34 cellular contexts compared by ENCODE assay signal in the genomic region with DNA sequence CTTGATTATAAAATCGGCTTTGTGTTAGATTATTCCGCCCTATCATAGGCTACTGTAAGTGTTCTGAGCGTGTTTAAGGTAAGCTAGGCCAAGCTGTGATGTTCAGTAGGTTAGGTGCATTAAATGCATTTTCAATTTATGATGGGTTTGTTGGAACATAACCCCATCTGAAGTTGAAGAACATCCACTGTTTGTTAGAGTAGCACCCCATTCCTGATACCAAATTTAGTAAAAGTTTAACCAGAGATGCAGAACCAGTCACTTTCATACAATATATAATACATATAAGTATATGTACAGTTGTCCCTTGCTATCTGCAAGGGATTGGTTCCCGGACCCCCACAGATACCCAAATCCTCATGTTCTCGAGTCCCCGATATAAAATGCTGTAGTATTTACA. TPM values are rescaled to one million over a fixed set of nuclear protein-coding genes. Genes with fewer than 3 reads are reported as not detected.
"Had no signal": no experiment of that assay in that cellular context is flagged by ENCODE, and none has a peak within 500 bp of the region (broad histone marks: within the 10 kb centered on the region; RNA-seq: fewer than 3 reads in every experiment).

No MANE protein-coding gene starts in this region.

- DNase-seq: activated CD4-positive, alpha-beta T cell treated with anti-CD3 and anti-CD28 coated beads for 1 hour; activated CD4-positive, alpha-beta T cell treated with anti-CD3 and anti-CD28 coated beads for 48 hours; activated CD4-positive, alpha-beta T cell treated with anti-CD3 and anti-CD28 coated beads, Interleukin-2, amount 50 U/mL, for 48 hours; activated CD4-positive, CD25-positive, alpha-beta regulatory T cell; activated gamma-delta T cell treated with Interleukin-2 at 50 U/mL for 16 hours; activated naive CD4-positive, alpha-beta T cell treated with anti-CD3 and anti-CD28 coated beads for 36 hours; amygdala; colonic mucosa; NCI-H1092 treated with DMSO at 0.1 percent for 48 hours; NCI-H1417; NCI-H146; NCI-H187; NCI-H2029 treated with DMSO at 0.1 percent for 48 hours; NCI-H2107; NCI-H510A; NCI-H526; NCI-H748 treated with DMSO at 0.1 percent for 48 hours; NK-92 treated with Interleukin-12 subunit alpha and Interleukin-12 subunit beta, amount 100 ng/mL, for 24 hours; PC-3; RPMI8226; SIG-M5; T-cell; T-helper 2 cell; T-helper 9 cell had no signal

- H3K4me3 Mint-ChIP-seq: activated naive CD4-positive, alpha-beta T cell treated with anti-CD3 and anti-CD28 coated beads for 36 hours; activated T-cell treated with anti-CD3 and anti-CD28 coated beads, Interleukin-2, amount 50 U/mL, for 24 hours had no signal

- H3K27me3 Mint-ChIP-seq: activated T-cell treated with anti-CD3 and anti-CD28 coated beads, Interleukin-2, amount 50 U/mL, for 24 hours; central memory CD8-positive, alpha-beta T cell; T-cell had no signal

- H3K9me3 Mint-ChIP-seq: central memory CD8-positive, alpha-beta T cell; T-cell had no signal

- ATAC-seq: activated naive CD4-positive, alpha-beta T cell treated with anti-CD3 and anti-CD28 coated beads, Interleukin-2, amount 50 U/mL, for 72 hours; PC-3; SK-N-SH treated with all-trans-retinoic acid at 6 μM for 48 hours; T-cell had no signal

RNA-seq across cellular contexts. Expression of a gene that starts 16.1 kb away (rescaled TPM):
- total RNA-seq: cardiac muscle cell, chondrocyte, M059J, SK-MEL-5 had no signal

RNA-seq across cellular contexts. Expression of a gene that starts 24.0 kb away (rescaled TPM):
- total RNA-seq: ascending aorta, cardiac muscle cell, chondrocyte, PC-3 had no signal

RNA-seq across cellular contexts. Expression of a gene that starts 53.5 kb away (rescaled TPM):
- total RNA-seq: activated CD8-positive, alpha-beta memory T cell treated with anti-CD3 and anti-CD28 coated beads for 36 hours; activated naive CD4-positive, alpha-beta T cell treated with anti-CD3 and anti-CD28 coated beads for 36 hours; activated naive CD4-positive, alpha-beta T cell treated with anti-CD3 and anti-CD28 coated beads, Interleukin-2, amount 50 U/mL, for 72 hours; ascending aorta; cardiac muscle cell; chondrocyte; M059J; SK-MEL-5 had no signal
